8 cellular contexts compared by ENCODE assay signal in the genomic region with DNA sequence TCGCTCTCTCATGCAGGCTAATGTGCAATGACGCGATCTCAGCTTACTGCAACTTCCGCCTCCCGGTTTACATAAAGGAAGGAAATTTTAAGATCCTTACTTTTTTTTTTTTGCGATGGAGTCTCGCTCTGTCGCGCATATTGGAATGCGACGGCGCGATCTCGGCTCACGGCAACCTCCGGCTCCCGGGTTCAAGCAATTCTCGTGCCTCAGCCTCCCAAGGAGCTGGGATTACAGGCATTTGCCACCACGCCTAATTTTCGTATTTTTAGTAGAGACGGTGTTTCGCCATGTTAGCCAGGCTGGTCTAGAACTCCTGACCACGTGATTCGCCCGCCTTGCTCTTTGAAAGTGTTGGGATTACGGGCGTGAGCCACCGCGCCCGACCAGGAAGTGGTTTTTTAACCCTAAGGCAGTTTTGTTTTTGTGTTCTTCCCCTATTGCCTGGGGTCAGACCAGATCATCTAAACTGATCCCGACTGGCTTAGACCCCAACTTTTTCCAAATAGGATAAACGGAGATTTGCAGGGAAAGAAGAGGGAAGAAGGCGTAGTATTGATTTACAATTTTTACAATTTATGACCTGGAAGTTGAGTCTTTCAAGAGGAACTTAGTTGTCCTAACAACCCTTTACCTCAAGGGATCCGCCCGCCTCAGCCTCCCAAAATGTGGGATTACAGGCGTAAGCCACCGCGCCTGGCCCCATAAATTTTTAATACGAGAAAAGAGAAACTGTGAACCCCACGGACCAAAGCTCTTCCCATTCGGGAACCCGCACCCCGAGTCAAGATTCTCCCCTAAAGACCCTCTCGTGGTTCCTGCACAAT.
DNase-seq lines count a peak whose midpoint lies in the region; FAIRE-seq and TF ChIP-seq lines count a peak whose summit lies in the region.

No MANE protein-coding gene starts in this region.

- H2AFZ ChIP-seq in SU-DHL-6 (ENCODE audit: low read depth, low read length, severe bottlenecking), result peak overlapping the region; percentile 78
- H2AFZ ChIP-seq in keratinocyte (ENCODE audit: control insufficient read depth, low read length), result peak overlapping the region; percentile 76

- no peak for FAIRE-seq in keratinocyte (lab: Jason Lieb, UNC)

- H3K9me1 ChIP-seq in keratinocyte (ENCODE audit: control insufficient read depth, extremely low read depth, insufficient read depth, low read length), result no peaks in the 10 kb centered on the region

- DNase-seq in GM12865 (ENCODE audit: low read depth), result peak; percentile 52
- DNase-seq in cerebellar cortex (ENCODE audit: low spot score), result peak; percentile 5
- peak; percentile 36 for DNase-seq in keratinocyte (ENCODE audit: low read depth, low spot score)
- peak; percentile 15 for DNase-seq in smooth muscle cell of the brain vasculature (ENCODE audit: low read depth, low spot score)
- DNase-seq in NCI-H2171 (lab: John Stamatoyannopoulos, UW), result no peak
- no peak for DNase-seq in HT-29 (ENCODE audit: low spot score)
- DNase-seq in HuH-7.5 (ENCODE audit: low spot score), result no peak

- H3K9me2 ChIP-seq in SU-DHL-6 (replicated peaks; ENCODE audit: insufficient read depth, low read length), result no peaks in the 10 kb centered on the region

- no peaks in the 10 kb centered on the region for H3K4me1 ChIP-seq in keratinocyte (ENCODE audit: control insufficient read depth, extremely low read depth, insufficient read depth, low read length)

- H3K79me2 ChIP-seq in SU-DHL-6 (ENCODE audit: insufficient read depth, low read length), result peaks cover 60% of the 10 kb centered on the region
- peaks cover 12% of the 10 kb centered on the region for H3K79me2 ChIP-seq in keratinocyte (ENCODE audit: control insufficient read depth, insufficient read depth, low read length)

- H3K27me3 ChIP-seq in SU-DHL-6 (ENCODE audit: low read length), result no peaks in the 10 kb centered on the region
- no peaks in the 10 kb centered on the region for H3K27me3 ChIP-seq in keratinocyte (ENCODE audit: control insufficient read depth, extremely low read depth, insufficient read depth, low read length)

- H3K4me3 ChIP-seq in GM12865 (ENCODE audit: low read depth, low read length) (peak overlapping the region; percentile 84), SU-DHL-6 (ENCODE audit: insufficient read depth, low read length, poor library complexity, severe bottlenecking) (peak overlapping the region; percentile 79), keratinocyte (ENCODE audit: control insufficient read depth in 2 of 3, extremely low read depth in 1 of 3, insufficient read depth in 2 of 3, low read depth in 1 of 3, low read length in 3 of 3) (peak overlapping the region; percentile 62 to 90 (median 63))

- peaks cover 8% of the 10 kb centered on the region; the same call in 1 of the 2 replicates for H3K36me3 ChIP-seq in SU-DHL-6 (ENCODE audit: low read length)
- peaks cover 0 to 1% of the 10 kb centered on the region in 2 experiments for H3K36me3 ChIP-seq in keratinocyte (ENCODE audit: control insufficient read depth in 2 of 2, extremely low read depth in 1 of 2, insufficient read depth in 2 of 2, low read length in 2 of 2)

- H3K9me3 ChIP-seq in SU-DHL-6 (ENCODE audit: insufficient read depth, low read length), result no peaks in the 10 kb centered on the region
- H3K9me3 ChIP-seq in keratinocyte (ENCODE audit: control insufficient read depth, low read depth, low read length), result no peaks in the 10 kb centered on the region

- H4K20me1 ChIP-seq in SU-DHL-6 (ENCODE audit: low read depth, low read length), result no peaks in the 10 kb centered on the region
- no peaks in the 10 kb centered on the region for H4K20me1 ChIP-seq in keratinocyte (ENCODE audit: control insufficient read depth, extremely low read depth, insufficient read depth, low read length)

- H3K4me2 ChIP-seq in SU-DHL-6 (ENCODE audit: low read depth, low read length, poor library complexity, severe bottlenecking) (peak overlapping the region; percentile 91), keratinocyte (ENCODE audit: control insufficient read depth, extremely low read depth, insufficient read depth, low read depth, low read length) (peak overlapping the region; percentile 76)

- H3K9ac ChIP-seq in SU-DHL-6 (ENCODE audit: low read length), result peak overlapping the region; percentile 77
- peak overlapping the region; percentile 88 for H3K9ac ChIP-seq in keratinocyte (ENCODE audit: control insufficient read depth, extremely low read depth, insufficient read depth, low read length)

- H3K27ac ChIP-seq in SU-DHL-6 (ENCODE audit: low read depth, low read length), result peak overlapping the region; percentile 84
- H3K27ac ChIP-seq in keratinocyte (ENCODE audit: control insufficient read depth, insufficient read depth, low read length), result peak overlapping the region; percentile 78

- H3F3A ChIP-seq in SU-DHL-6 (ENCODE audit: insufficient read depth), result no peaks in the 10 kb centered on the region

- TF ChIP-seq CTCF in GM12865 (IDR thresholded peaks at IDR 0.05; ENCODE audit: insufficient read depth, low read depth, low read length, missing control alignments), result no peak
- TF ChIP-seq CTCF in SU-DHL-6 (IDR thresholded peaks at IDR 0.05; ENCODE audit: insufficient read depth, low read length, poor library complexity, severe bottlenecking), result no peak
- no peak for TF ChIP-seq CTCF in keratinocyte (optimal IDR thresholded peaks at IDR 0.05 in 1 of 3, IDR thresholded peaks at IDR 0.05 in 1 of 3, conservative IDR thresholded peaks at IDR 0.05 in 1 of 3; ENCODE audit: extremely low read depth in 1 of 3, insufficient read depth in 2 of 3, low read length in 3 of 3)

- dilution Hi-C loops in keratinocyte (cut with MboI; ENCODE audit: extremely low pct_ligation_motif_present, low sequenced_read_pairs), result no loop called here

Comparison
In these comparisons a context has a peak if more than half of its experiments do, and no peak if none do; other contexts are left out.
1. DNase-seq: peak in GM12865 (single experiment), cerebellar cortex (single experiment), keratinocyte (single experiment) and smooth muscle cell of the brain vasculature (single experiment); none in NCI-H2171 (single experiment), HT-29 (single experiment) and HuH-7.5 (single experiment).
2. Peak in every context shown above with its lines, with median percentiles within 50 percentile points of each other: H3K4me3 ChIP-seq.